8 cellular contexts compared by ENCODE assay signal in genomic region chr2:142989276-142990204, GRCh38.
DNase-seq lines count a peak whose midpoint lies in the region; ATAC-seq and TF ChIP-seq lines count a peak whose summit lies in the region.

No MANE protein-coding gene starts in this region.

- no peak overlapping the region for H3K27ac ChIP-seq in CD4-positive, alpha-beta memory T cell (ENCODE audit: low read depth, low read length)
- H3K27ac ChIP-seq in dorsolateral prefrontal cortex (no peak overlapping the region), neural progenitor cell (no peak overlapping the region)

- peaks cover 0 to 1% (median 0%) of the 10 kb centered on the region in 4 donors for H3K4me1 Mint-ChIP-seq in CD4-positive, alpha-beta memory T cell
- no peaks in the 10 kb centered on the region for H3K4me1 Mint-ChIP-seq in neural progenitor cell

- peak; percentile 45 to 82 (median 68) for TF ChIP-seq CTCF in dorsolateral prefrontal cortex (IDR thresholded peaks at IDR 0.05 in 54 of 56, conservative IDR thresholded peaks at IDR 0.05 in 2 of 56; ENCODE audit: low read depth in 1 of 56, partially characterized antibody in 56 of 56)
- TF ChIP-seq CTCF in neural progenitor cell (IDR thresholded peaks at IDR 0.05), result peak; percentile 67

- no peaks in the 10 kb centered on the region for H3K36me3 Mint-ChIP-seq in CD4-positive, alpha-beta memory T cell
- H3K36me3 Mint-ChIP-seq in neural progenitor cell, result no peaks in the 10 kb centered on the region

- H4K20me1 ChIP-seq in neural progenitor cell (ENCODE audit: low read depth), result no peaks in the 10 kb centered on the region

- no peak overlapping the region for H3K4me3 Mint-ChIP-seq in CD4-positive, alpha-beta memory T cell
- no peak overlapping the region for H3K4me3 Mint-ChIP-seq in neural progenitor cell

- intact Hi-C loops in CD4-positive, alpha-beta memory T cell (cut with micrococcal nuclease), result no loop called here
- intact Hi-C loops in dorsolateral prefrontal cortex (cut with DNase I), result no loop called here

- no peaks in the 10 kb centered on the region for H3K27me3 ChIP-seq in CD4-positive, alpha-beta memory T cell (ENCODE audit: insufficient read depth, low read length)
- no peaks in the 10 kb centered on the region for H3K27me3 ChIP-seq in dorsolateral prefrontal cortex
- no peaks in the 10 kb centered on the region for H3K27me3 ChIP-seq in neural progenitor cell

- H3K9ac ChIP-seq in neural progenitor cell, result no peak overlapping the region

- H3K4me2 ChIP-seq in neural progenitor cell, result no peak overlapping the region

- no peaks in the 10 kb centered on the region for H3K9me3 ChIP-seq in CD4-positive, alpha-beta memory T cell (ENCODE audit: control insufficient read depth in 1 of 2, low read length in 2 of 2)
- no peaks in the 10 kb centered on the region for H3K9me3 ChIP-seq in neural progenitor cell (ENCODE audit: low read depth)

- peak overlapping the region; percentile 87 for H2AFZ ChIP-seq in neural progenitor cell (replicated peaks)

- no peaks in the 10 kb centered on the region for H3K79me2 ChIP-seq in neural progenitor cell (ENCODE audit: low read depth)

- H3K4me1 ChIP-seq in CD4-positive, alpha-beta memory T cell (ENCODE audit: insufficient read depth, low read length), result peaks cover 4% of the 10 kb centered on the region
- no peaks in the 10 kb centered on the region for H3K4me1 ChIP-seq in neural progenitor cell

- peaks cover 6 to 14% of the 10 kb centered on the region in 2 donors for H3K27me3 Mint-ChIP-seq in CD4-positive, alpha-beta memory T cell
- H3K27me3 Mint-ChIP-seq in neural progenitor cell (ENCODE audit: insufficient read depth, low read depth), result no peaks in the 10 kb centered on the region

- H3K36me3 ChIP-seq in CD4-positive, alpha-beta memory T cell (ENCODE audit: insufficient read depth, low read length), result no peaks in the 10 kb centered on the region
- H3K36me3 ChIP-seq in neural progenitor cell, result no peaks in the 10 kb centered on the region

- H3K4me3 ChIP-seq in CD4-positive, alpha-beta memory T cell (ENCODE audit: low read length in 2 of 2), result no peak overlapping the region
- peak overlapping the region in 1 of 59 donors; percentile 23 for H3K4me3 ChIP-seq in dorsolateral prefrontal cortex
- no peak overlapping the region for H3K4me3 ChIP-seq in neural progenitor cell

- CTCF ChIA-PET in CD4-positive, alpha-beta memory T cell (lab: Charles Lee; ENCODE audit: partially characterized antibody), result interaction anchor here (1.0 to 4.9 kb wide), 7 partner anchors 9 to 30 kb away, joined by 3 to 40 read pairs (median 5); no protein-coding TSS in a partner anchor

- no peaks in the 10 kb centered on the region for H3K9me3 Mint-ChIP-seq in CD4-positive, alpha-beta memory T cell
- H3K9me3 Mint-ChIP-seq in neural progenitor cell, result no peaks in the 10 kb centered on the region

- H3F3A ChIP-seq in neural progenitor cell (ENCODE audit: low read depth), result no peaks in the 10 kb centered on the region

- ATAC-seq in GM18873 (IDR thresholded peaks at IDR 0.05; ENCODE audit: low FRiP score, unreplicated experiment) (peak; percentile 63), HG03097 (IDR thresholded peaks at IDR 0.05; ENCODE audit: low FRiP score, unreplicated experiment) (peak; percentile 61)

- DNase-seq in CD4-positive, alpha-beta memory T cell, result peak in 4 of 5 donors; percentile 1 to 14 (median 4)
- peak; percentile 44 for DNase-seq in NCI-H748 (lab: John Stamatoyannopoulos, UW; ENCODE audit: unreplicated experiment)
- no peak for DNase-seq in dorsolateral prefrontal cortex
- DNase-seq in neural progenitor cell (ENCODE audit: low spot score), result peak; percentile 39
- DNase-seq in activated naive CD4-positive, alpha-beta T cell (lab: John Stamatoyannopoulos, UW), result no peak
- no peak for DNase-seq in mesenteric fat pad (ENCODE audit: low spot score)

- POLR2A ChIA-PET in CD4-positive, alpha-beta memory T cell (lab: Charles Lee; ENCODE audit: partially characterized antibody), result no interaction called here

- no peak overlapping the region for H3K27ac Mint-ChIP-seq in CD4-positive, alpha-beta memory T cell
- H3K27ac Mint-ChIP-seq in neural progenitor cell, result no peak overlapping the region

Comparison
In these comparisons a context has a peak if more than half of its experiments do, and no peak if none do; other contexts are left out.
1. DNase-seq: peak in CD4-positive, alpha-beta memory T cell (4 of 5), NCI-H748 (single experiment) and neural progenitor cell (single experiment); none in dorsolateral prefrontal cortex (0 of 10), activated naive CD4-positive, alpha-beta T cell (0 of 4) and mesenteric fat pad (single experiment).